In genomic region chr4:10104211-10104990, GRCh38 we compare ENCODE assay signal across 8 cellular contexts. TPM values are rescaled to one million over a fixed set of nuclear protein-coding genes. Genes with fewer than 3 reads are reported as not detected.
DNase-seq lines count a peak whose midpoint lies in the region; ATAC-seq and TF ChIP-seq lines count a peak whose summit lies in the region.

No MANE protein-coding gene starts in this region.

- H3K36me3 ChIP-seq in BLaER1 treated with 17β-estradiol and CSF1 and Interleukin-3, amounts not matched to agents 10 nM and 100 nM, result peaks cover 65 to 99% (median 89%) of the 10 kb centered on the region in 11 experiments
- H3K36me3 ChIP-seq in Loucy (ENCODE audit: insufficient read depth, low read length) (peaks cover 68% of the 10 kb centered on the region), esophagus (ENCODE audit: control insufficient read depth in 2 of 2, insufficient read depth in 2 of 2, low read length in 1 of 2) (peaks cover 8 to 23% of the 10 kb centered on the region in 2 donors), neutrophil (peaks cover 98% of the 10 kb centered on the region)

- TF ChIP-seq CTCF in Loucy (conservative IDR thresholded peaks at IDR 0.05; ENCODE audit: low read length) (no peak), neutrophil (IDR thresholded peaks at IDR 0.05) (no peak)

- H3K9me2 ChIP-seq in Loucy (replicated peaks; ENCODE audit: low read depth, low read length), result no peaks in the 10 kb centered on the region

- no peaks in the 10 kb centered on the region for H3K9me3 ChIP-seq in BLaER1 treated with 17β-estradiol and CSF1 and Interleukin-3, amounts not matched to agents 10 nM and 100 nM (replicated peaks in 1 of 11)
- H3K9me3 ChIP-seq in Loucy (ENCODE audit: insufficient read depth, low read depth, low read length), result no peaks in the 10 kb centered on the region
- H3K9me3 ChIP-seq in esophagus (ENCODE audit: control insufficient read depth in 2 of 2, insufficient read depth in 1 of 2, low read depth in 1 of 2, low read length in 1 of 2), result no peaks in the 10 kb centered on the region
- H3K9me3 ChIP-seq in neutrophil, result no peaks in the 10 kb centered on the region

- H4K20me1 ChIP-seq in BLaER1 treated with 17β-estradiol and CSF1 and Interleukin-3, amounts not matched to agents 10 nM and 100 nM, result peaks cover 99 to 100% (median 100%) of the 10 kb centered on the region in 11 experiments
- H4K20me1 ChIP-seq in Loucy (ENCODE audit: insufficient read depth, low read length, poor library complexity, severe bottlenecking), result peaks cover 99% of the 10 kb centered on the region

- peak overlapping the region in 9 of 11 experiments; percentile 3 to 68 (median 41); a peak in 13 of 22 replicates for H3K9ac ChIP-seq in BLaER1 treated with 17β-estradiol and CSF1 and Interleukin-3, amounts not matched to agents 10 nM and 100 nM
- peak overlapping the region; percentile 43 for H3K9ac ChIP-seq in Loucy (ENCODE audit: low read depth, low read length, poor library complexity, severe bottlenecking)

- H3K79me2 ChIP-seq in Loucy (ENCODE audit: insufficient read depth, low read length), result peaks cover 100% of the 10 kb centered on the region

- no peak overlapping the region for H2AFZ ChIP-seq in Loucy (ENCODE audit: low read length)

- 49 to 53% methylated on average over 11 of the region's 11 CpGs for WGBS in esophagus, 2 donors

- no peak overlapping the region for H3K4me3 ChIP-seq in BLaER1 treated with 17β-estradiol and CSF1 and Interleukin-3, amounts not matched to agents 10 nM and 100 nM
- peak overlapping the region; percentile 92 for H3K4me3 ChIP-seq in Loucy (ENCODE audit: low read length, poor library complexity, severe bottlenecking)
- H3K4me3 ChIP-seq in esophagus (ENCODE audit: low read depth in 1 of 2, low read length in 2 of 2), result no peak overlapping the region
- H3K4me3 ChIP-seq in neutrophil (ENCODE audit: low read depth in 1 of 2, low read length in 1 of 2), result no peak overlapping the region

- no peak for ATAC-seq in GM21528 (IDR thresholded peaks at IDR 0.05; ENCODE audit: low FRiP score, unreplicated experiment)

- peak overlapping the region in 6 of 11 experiments; percentile 18 to 47 (median 29); a peak in 9 of 22 replicates for H3K27ac ChIP-seq in BLaER1 treated with 17β-estradiol and CSF1 and Interleukin-3, amounts not matched to agents 10 nM and 100 nM
- H3K27ac ChIP-seq in esophagus (ENCODE audit: low read depth in 2 of 2, low read length in 1 of 2), result peak overlapping the region; percentile 52 to 84
- peak overlapping the region; percentile 43 for H3K27ac ChIP-seq in neutrophil

- no peaks in the 10 kb centered on the region for H3F3A ChIP-seq in Loucy (ENCODE audit: low read depth)

- H3K4me2 ChIP-seq in BLaER1 treated with 17β-estradiol and CSF1 and Interleukin-3, amounts not matched to agents 10 nM and 100 nM, result peak overlapping the region; percentile 16 to 94 (median 38); a peak in 21 of 22 replicates
- H3K4me2 ChIP-seq in Loucy (ENCODE audit: low read depth, low read length, poor library complexity, severe bottlenecking), result peak overlapping the region; percentile 99

- peaks cover 96 to 100% (median 98%) of the 10 kb centered on the region in 10 experiments for H3K4me1 ChIP-seq in BLaER1 treated with 17β-estradiol and CSF1 and Interleukin-3, amounts not matched to agents 10 nM and 100 nM
- H3K4me1 ChIP-seq in Loucy (ENCODE audit: insufficient read depth, low read length, poor library complexity, severe bottlenecking), result peaks cover 71% of the 10 kb centered on the region
- H3K4me1 ChIP-seq in esophagus (ENCODE audit: control insufficient read depth in 2 of 2, insufficient read depth in 2 of 2, low read length in 1 of 2), result peaks cover 38 to 55% of the 10 kb centered on the region in 2 donors
- peaks cover 11 to 41% of the 10 kb centered on the region in 2 experiments for H3K4me1 ChIP-seq in neutrophil (ENCODE audit: control insufficient read depth in 1 of 2, insufficient read depth in 1 of 2, low read depth in 1 of 2, low read length in 1 of 2)

- H3K27me3 ChIP-seq in BLaER1 treated with 17β-estradiol and CSF1 and Interleukin-3, amounts not matched to agents 10 nM and 100 nM, result no peaks in the 10 kb centered on the region
- H3K27me3 ChIP-seq in Loucy (ENCODE audit: insufficient read depth, low read length, poor library complexity, severe bottlenecking), result no peaks in the 10 kb centered on the region
- H3K27me3 ChIP-seq in esophagus (ENCODE audit: control insufficient read depth in 1 of 2, insufficient read depth in 2 of 2, low read length in 2 of 2), result no peaks in the 10 kb centered on the region
- no peaks in the 10 kb centered on the region for H3K27me3 ChIP-seq in neutrophil

- DNase-seq in NCI-H226 (no peak), DMS153 (lab: John Stamatoyannopoulos, UW) (no peak), SKM-1 (lab: John Stamatoyannopoulos, UW; ENCODE audit: unreplicated experiment) (no peak)

RNA-seq across cellular contexts. Expression of gene WDR1, which starts 12.2 kb away (rescaled TPM):
- polyA plus RNA-seq in esophagus, result 100 to 1,000 TPM in 1 of 2 donors, 10 to 100 TPM in 1; 73.8 to 170 TPM
